ENCODE assay signal across 1 cellular context in genomic region chr11:64337538-64338249, GRCh38.
TF ChIP-seq lines count a peak whose summit lies in the region.

No MANE protein-coding gene starts in this region.

TF ChIP-seq in K562, 482 proteins besides CTCF, POLR2A, EP300 and RAD21 (continues in another document):
- TF ChIP-seq EP400 (IDR thresholded peaks at IDR 0.05) (no peak), MTA1 (IDR thresholded peaks at IDR 0.05; ENCODE audit: borderline replicate concordance) (0 out of 2 replicates have a peak, but pooled peaks have one; percentile 31), ZEB2 (IDR thresholded peaks at IDR 0.05) (no peak), YY1 (IDR thresholded peaks at IDR 0.05; ENCODE audit: borderline replicate concordance in 1 of 3, control insufficient read depth in 1 of 3, extremely low read depth in 1 of 3, insufficient read depth in 3 of 3, insufficient read length in 1 of 3, insufficient replicate concordance in 2 of 3, low read depth in 1 of 3, low read length in 2 of 3) (no peak), TCF7 (IDR thresholded peaks at IDR 0.05; ENCODE audit: borderline replicate concordance) (no peak), ATF1 (CRISPR knock-in tag; IDR thresholded peaks at IDR 0.05) (no peak), ATF1 (tag; IDR thresholded peaks at IDR 0.05) (0 out of 2 replicates have a peak, but pooled peaks have one; percentile 33), PTBP1 (IDR thresholded peaks at IDR 0.05; ENCODE audit: low read depth, low read length) (0 out of 2 replicates have a peak, but pooled peaks have one; percentile 65), DACH1 (IDR thresholded peaks at IDR 0.05; ENCODE audit: partially characterized antibody) (peak; percentile 42), SMARCA5 (IDR thresholded peaks at IDR 0.05) (peak; percentile 97), HDAC2 (IDR thresholded peaks at IDR 0.05) (peak; percentile 93), RBM25 (IDR thresholded peaks at IDR 0.05; ENCODE audit: low read depth, low read length, severe bottlenecking) (peak; percentile 97), ATF3 (IDR thresholded peaks at IDR 0.05) (peak; percentile 82), ATF3 (CRISPR knock-in tag; conservative IDR thresholded peaks at IDR 0.05) (no peak), ZNF347 (CRISPR knock-in tag; IDR thresholded peaks at IDR 0.05; ENCODE audit: low read depth) (no peak), ZFP1 (CRISPR knock-in tag; IDR thresholded peaks at IDR 0.05) (no peak), DPF2 (IDR thresholded peaks at IDR 0.05) (peak; percentile 39; the same call in 1 of the 2 replicates), ZBED1 (IDR thresholded peaks at IDR 0.05) (no peak), CHD4 (IDR thresholded peaks at IDR 0.05; ENCODE audit: insufficient read depth, insufficient replicate concordance, low read depth, low read length, poor library complexity, severe bottlenecking) (peak; percentile 85), ZNF232 (CRISPR knock-in tag; IDR thresholded peaks at IDR 0.05) (no peak), TRIM24 (IDR thresholded peaks at IDR 0.05) (peak in 1 of 2 experiments; percentile 60; a peak in 3 of 4 replicates), STAT5B (CRISPR knock-in tag; IDR thresholded peaks at IDR 0.05) (no peak), ZNF274 (IDR thresholded peaks at IDR 0.05; ENCODE audit: borderline replicate concordance, low read depth, low read length) (no peak), PRDM10 (IDR thresholded peaks at IDR 0.05; ENCODE audit: partially characterized antibody) (no peak), PHF20 (IDR thresholded peaks at IDR 0.05; ENCODE audit: partially characterized antibody) (peak; percentile 65), MNT (conservative IDR thresholded peaks at IDR 0.05) (no peak), C11orf30 (IDR thresholded peaks at IDR 0.05; ENCODE audit: low read depth) (no peak), SP2 (IDR thresholded peaks at IDR 0.05; ENCODE audit: extremely low read depth, low read depth, low read length, poor library complexity, severe bottlenecking) (no peak), ZNF764 (CRISPR knock-in tag; IDR thresholded peaks at IDR 0.05; ENCODE audit: low read depth) (no peak), SETDB1 (IDR thresholded peaks at IDR 0.05; ENCODE audit: low read length) (no peak), ZNF589 (CRISPR knock-in tag; IDR thresholded peaks at IDR 0.05; ENCODE audit: low read depth) (no peak), TEAD2 (tag; IDR thresholded peaks at IDR 0.05) (no peak), LEF1 (IDR thresholded peaks at IDR 0.05) (peak; percentile 27; the same call in 1 of the 2 replicates), GATAD2A (IDR thresholded peaks at IDR 0.05) (no peak), HDGF (IDR thresholded peaks at IDR 0.05) (0 out of 2 replicates have a peak, but pooled peaks have one; percentile 48), BCOR (IDR thresholded peaks at IDR 0.05) (peak; percentile 99), HNRNPK (IDR thresholded peaks at IDR 0.05; ENCODE audit: low read depth, low read length, poor library complexity, severe bottlenecking) (no peak), ARNT (IDR thresholded peaks at IDR 0.05) (0 out of 4 replicates have a peak, but pooled peaks of 1 of the 2 experiments have one; percentile 27), ARID2 (IDR thresholded peaks at IDR 0.05) (no peak), ATF7 (IDR thresholded peaks at IDR 0.05) (peak; percentile 78; the same call in 1 of the 2 replicates), KDM1A (IDR thresholded peaks at IDR 0.05) (peak; percentile 90 to 94), RCOR1 (IDR thresholded peaks at IDR 0.05; ENCODE audit: borderline replicate concordance in 1 of 2, low read depth in 2 of 2, low read length in 2 of 2) (peak in 1 of 2 experiments; percentile 83; a peak in 2 of 4 replicates), CEBPB (tag; IDR thresholded peaks at IDR 0.05) (peak; percentile 81)
- TF ChIP-seq, protein P1, sequence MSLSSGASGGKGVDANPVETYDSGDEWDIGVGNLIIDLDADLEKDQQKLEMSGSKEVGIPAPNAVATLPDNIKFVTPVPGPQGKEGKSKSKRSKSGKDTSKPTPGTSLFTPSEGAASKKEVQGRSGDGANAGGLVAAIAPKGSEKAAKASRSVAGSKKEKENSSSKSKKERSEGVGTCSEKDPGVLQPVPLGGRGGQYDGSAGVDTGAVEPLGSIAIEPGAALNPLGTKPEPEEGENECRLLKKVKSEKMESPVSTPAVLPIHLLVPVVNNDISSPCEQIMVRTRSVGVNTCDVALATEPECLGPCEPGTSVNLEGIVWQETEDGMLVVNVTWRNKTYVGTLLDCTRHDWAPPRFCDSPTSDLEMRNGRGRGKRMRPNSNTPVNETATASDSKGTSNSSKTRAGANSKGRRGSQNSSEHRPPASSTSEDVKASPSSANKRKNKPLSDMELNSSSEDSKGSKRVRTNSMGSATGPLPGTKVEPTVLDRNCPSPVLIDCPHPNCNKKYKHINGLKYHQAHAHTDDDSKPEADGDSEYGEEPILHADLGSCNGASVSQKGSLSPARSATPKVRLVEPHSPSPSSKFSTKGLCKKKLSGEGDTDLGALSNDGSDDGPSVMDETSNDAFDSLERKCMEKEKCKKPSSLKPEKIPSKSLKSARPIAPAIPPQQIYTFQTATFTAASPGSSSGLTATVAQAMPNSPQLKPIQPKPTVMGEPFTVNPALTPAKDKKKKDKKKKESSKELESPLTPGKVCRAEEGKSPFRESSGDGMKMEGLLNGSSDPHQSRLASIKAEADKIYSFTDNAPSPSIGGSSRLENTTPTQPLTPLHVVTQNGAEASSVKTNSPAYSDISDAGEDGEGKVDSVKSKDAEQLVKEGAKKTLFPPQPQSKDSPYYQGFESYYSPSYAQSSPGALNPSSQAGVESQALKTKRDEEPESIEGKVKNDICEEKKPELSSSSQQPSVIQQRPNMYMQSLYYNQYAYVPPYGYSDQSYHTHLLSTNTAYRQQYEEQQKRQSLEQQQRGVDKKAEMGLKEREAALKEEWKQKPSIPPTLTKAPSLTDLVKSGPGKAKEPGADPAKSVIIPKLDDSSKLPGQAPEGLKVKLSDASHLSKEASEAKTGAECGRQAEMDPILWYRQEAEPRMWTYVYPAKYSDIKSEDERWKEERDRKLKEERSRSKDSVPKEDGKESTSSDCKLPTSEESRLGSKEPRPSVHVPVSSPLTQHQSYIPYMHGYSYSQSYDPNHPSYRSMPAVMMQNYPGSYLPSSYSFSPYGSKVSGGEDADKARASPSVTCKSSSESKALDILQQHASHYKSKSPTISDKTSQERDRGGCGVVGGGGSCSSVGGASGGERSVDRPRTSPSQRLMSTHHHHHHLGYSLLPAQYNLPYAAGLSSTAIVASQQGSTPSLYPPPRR (CRISPR knock-in tag; IDR thresholded peaks at IDR 0.05; ENCODE audit: borderline replicate concordance) = no peak
- TF ChIP-seq, protein P2, sequence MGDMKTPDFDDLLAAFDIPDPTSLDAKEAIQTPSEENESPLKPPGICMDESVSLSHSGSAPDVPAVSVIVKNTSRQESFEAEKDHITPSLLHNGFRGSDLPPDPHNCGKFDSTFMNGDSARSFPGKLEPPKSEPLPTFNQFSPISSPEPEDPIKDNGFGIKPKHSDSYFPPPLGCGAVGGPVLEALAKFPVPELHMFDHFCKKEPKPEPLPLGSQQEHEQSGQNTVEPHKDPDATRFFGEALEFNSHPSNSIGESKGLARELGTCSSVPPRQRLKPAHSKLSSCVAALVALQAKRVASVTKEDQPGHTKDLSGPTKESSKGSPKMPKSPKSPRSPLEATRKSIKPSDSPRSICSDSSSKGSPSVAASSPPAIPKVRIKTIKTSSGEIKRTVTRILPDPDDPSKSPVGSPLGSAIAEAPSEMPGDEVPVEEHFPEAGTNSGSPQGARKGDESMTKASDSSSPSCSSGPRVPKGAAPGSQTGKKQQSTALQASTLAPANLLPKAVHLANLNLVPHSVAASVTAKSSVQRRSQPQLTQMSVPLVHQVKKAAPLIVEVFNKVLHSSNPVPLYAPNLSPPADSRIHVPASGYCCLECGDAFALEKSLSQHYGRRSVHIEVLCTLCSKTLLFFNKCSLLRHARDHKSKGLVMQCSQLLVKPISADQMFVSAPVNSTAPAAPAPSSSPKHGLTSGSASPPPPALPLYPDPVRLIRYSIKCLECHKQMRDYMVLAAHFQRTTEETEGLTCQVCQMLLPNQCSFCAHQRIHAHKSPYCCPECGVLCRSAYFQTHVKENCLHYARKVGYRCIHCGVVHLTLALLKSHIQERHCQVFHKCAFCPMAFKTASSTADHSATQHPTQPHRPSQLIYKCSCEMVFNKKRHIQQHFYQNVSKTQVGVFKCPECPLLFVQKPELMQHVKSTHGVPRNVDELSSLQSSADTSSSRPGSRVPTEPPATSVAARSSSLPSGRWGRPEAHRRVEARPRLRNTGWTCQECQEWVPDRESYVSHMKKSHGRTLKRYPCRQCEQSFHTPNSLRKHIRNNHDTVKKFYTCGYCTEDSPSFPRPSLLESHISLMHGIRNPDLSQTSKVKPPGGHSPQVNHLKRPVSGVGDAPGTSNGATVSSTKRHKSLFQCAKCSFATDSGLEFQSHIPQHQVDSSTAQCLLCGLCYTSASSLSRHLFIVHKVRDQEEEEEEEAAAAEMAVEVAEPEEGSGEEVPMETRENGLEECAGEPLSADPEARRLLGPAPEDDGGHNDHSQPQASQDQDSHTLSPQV (IDR thresholded peaks at IDR 0.05) = no peak
- TF ChIP-seq, protein P3, sequence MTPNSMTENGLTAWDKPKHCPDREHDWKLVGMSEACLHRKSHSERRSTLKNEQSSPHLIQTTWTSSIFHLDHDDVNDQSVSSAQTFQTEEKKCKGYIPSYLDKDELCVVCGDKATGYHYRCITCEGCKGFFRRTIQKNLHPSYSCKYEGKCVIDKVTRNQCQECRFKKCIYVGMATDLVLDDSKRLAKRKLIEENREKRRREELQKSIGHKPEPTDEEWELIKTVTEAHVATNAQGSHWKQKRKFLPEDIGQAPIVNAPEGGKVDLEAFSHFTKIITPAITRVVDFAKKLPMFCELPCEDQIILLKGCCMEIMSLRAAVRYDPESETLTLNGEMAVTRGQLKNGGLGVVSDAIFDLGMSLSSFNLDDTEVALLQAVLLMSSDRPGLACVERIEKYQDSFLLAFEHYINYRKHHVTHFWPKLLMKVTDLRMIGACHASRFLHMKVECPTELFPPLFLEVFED (CRISPR knock-in tag; conservative IDR thresholded peaks at IDR 0.05) = no peak
- TF ChIP-seq, protein P4, sequence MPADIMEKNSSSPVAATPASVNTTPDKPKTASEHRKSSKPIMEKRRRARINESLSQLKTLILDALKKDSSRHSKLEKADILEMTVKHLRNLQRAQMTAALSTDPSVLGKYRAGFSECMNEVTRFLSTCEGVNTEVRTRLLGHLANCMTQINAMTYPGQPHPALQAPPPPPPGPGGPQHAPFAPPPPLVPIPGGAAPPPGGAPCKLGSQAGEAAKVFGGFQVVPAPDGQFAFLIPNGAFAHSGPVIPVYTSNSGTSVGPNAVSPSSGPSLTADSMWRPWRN (IDR thresholded peaks at IDR 0.05; ENCODE audit: low read depth) = no peak
- TF ChIP-seq, protein P5, sequence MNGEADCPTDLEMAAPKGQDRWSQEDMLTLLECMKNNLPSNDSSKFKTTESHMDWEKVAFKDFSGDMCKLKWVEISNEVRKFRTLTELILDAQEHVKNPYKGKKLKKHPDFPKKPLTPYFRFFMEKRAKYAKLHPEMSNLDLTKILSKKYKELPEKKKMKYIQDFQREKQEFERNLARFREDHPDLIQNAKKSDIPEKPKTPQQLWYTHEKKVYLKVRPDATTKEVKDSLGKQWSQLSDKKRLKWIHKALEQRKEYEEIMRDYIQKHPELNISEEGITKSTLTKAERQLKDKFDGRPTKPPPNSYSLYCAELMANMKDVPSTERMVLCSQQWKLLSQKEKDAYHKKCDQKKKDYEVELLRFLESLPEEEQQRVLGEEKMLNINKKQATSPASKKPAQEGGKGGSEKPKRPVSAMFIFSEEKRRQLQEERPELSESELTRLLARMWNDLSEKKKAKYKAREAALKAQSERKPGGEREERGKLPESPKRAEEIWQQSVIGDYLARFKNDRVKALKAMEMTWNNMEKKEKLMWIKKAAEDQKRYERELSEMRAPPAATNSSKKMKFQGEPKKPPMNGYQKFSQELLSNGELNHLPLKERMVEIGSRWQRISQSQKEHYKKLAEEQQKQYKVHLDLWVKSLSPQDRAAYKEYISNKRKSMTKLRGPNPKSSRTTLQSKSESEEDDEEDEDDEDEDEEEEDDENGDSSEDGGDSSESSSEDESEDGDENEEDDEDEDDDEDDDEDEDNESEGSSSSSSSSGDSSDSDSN (IDR thresholded peaks at IDR 0.05; ENCODE audit: borderline replicate concordance in 1 of 2, low read depth in 2 of 2, low read length in 2 of 2) = no peak
